ENCODE assay signal across 6 cellular contexts in the genomic region with DNA sequence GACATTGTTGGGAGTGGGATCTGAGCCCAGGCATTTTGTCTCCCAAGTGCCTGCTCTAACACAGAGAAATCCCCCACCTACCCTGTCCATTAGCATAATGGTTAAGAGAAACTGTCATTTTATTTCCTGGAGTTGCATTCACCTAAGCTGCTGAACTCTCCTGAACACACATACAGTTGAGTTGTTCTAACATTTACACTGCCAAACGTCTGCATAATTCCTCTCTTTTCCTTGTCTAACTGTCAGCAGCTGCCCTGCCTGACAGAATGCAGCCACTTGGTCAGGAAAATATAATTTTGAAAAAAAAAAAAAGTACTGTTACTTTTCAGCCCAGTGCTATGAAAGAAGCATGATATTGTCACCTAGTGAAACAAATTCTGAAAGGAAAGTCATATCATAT.
"Had no signal": no experiment of that assay in that cellular context is flagged by ENCODE, and none has a peak within 500 bp of the region (broad histone marks: within the 10 kb centered on the region; RNA-seq: fewer than 3 reads in every experiment).

No MANE protein-coding gene starts in this region.

- H3K27ac ChIP-seq: HL-60 had no signal

- H3K4me3 ChIP-seq: K562 had no signal

- DNase-seq: IMR-90, KBM-7, KG1 had no signal

- ATAC-seq: HepG2, K562 had no signal
